ENCODE assay signal across 18 cellular contexts in genomic region chr2:119251652-119252051, GRCh38.
"Had no signal": no experiment of that assay in that cellular context is flagged by ENCODE, and none has a peak within 500 bp of the region (broad histone marks: within the 10 kb centered on the region; RNA-seq: fewer than 3 reads in every experiment).

No MANE protein-coding gene starts in this region.

- H3K27ac Mint-ChIP-seq: activated naive CD8-positive, alpha-beta T cell treated with anti-CD3 and anti-CD28 coated beads, Interleukin-2, amount 50 U/mL, for 24 hours had no signal

- H3K36me3 ChIP-seq: colonic mucosa, lower lobe of right lung, ovary had no signal

- H3K4me3 ChIP-seq: ascending aorta, colonic mucosa, heart right ventricle, lower lobe of right lung, ovary, spleen, stomach had no signal

- H3K4me1 Mint-ChIP-seq: activated naive CD8-positive, alpha-beta T cell treated with anti-CD3 and anti-CD28 coated beads, Interleukin-2, amount 50 U/mL, for 24 hours had no signal

- H3K27ac ChIP-seq: ascending aorta, colonic mucosa, heart right ventricle, lower lobe of right lung, ovary, spleen, stomach had no signal

- DNase-seq: activated CD4-positive, alpha-beta T cell treated with anti-CD3 and anti-CD28 coated beads, Interleukin-2, amount 50 U/mL, for 1 hour; activated naive CD4-positive, alpha-beta T cell treated with Interleukin-2 at 50 U/mL for 16 hours; activated naive CD8-positive, alpha-beta T cell treated with anti-CD3 and anti-CD28 coated beads, Interleukin-2, amount 50 U/mL, for 24 hours; caudate nucleus; colonic mucosa; heart right ventricle; left cardiac atrium; lower lobe of right lung; ovary; spleen; stimulated activated CD4-positive, alpha-beta T cell treated with anti-CD3 and anti-CD28 coated beads, Interleukin-1b, Interleukin-23, amount 100 ng/mL, for 48 hours; T-helper 1 cell; T1000 had no signal

- H3K4me1 ChIP-seq: colonic mucosa, lower lobe of right lung, spleen had no signal

- ATAC-seq: activated CD4-positive, CD25-positive, alpha-beta regulatory T cell treated with anti-CD3 and anti-CD28 coated beads, Interleukin-2, amount 50 U/mL, for 24 hours; activated naive CD8-positive, alpha-beta T cell treated with anti-CD3 and anti-CD28 coated beads, Interleukin-2, amount 50 U/mL, for 24 hours; left cardiac atrium; lower lobe of right lung; sciatic nerve had no signal

- H3K9me3 ChIP-seq: ascending aorta, colonic mucosa, heart right ventricle, lower lobe of right lung, ovary, spleen, stomach had no signal

- H3K4me3 Mint-ChIP-seq: activated naive CD8-positive, alpha-beta T cell treated with anti-CD3 and anti-CD28 coated beads, Interleukin-2, amount 50 U/mL, for 24 hours; neural crest cell had no signal

- H3K27me3 ChIP-seq: ascending aorta, colonic mucosa, heart right ventricle, ovary, spleen, stomach had no signal

- H3K9me3 Mint-ChIP-seq: activated naive CD8-positive, alpha-beta T cell treated with anti-CD3 and anti-CD28 coated beads, Interleukin-2, amount 50 U/mL, for 24 hours; neural crest cell had no signal
